In the genomic region with DNA sequence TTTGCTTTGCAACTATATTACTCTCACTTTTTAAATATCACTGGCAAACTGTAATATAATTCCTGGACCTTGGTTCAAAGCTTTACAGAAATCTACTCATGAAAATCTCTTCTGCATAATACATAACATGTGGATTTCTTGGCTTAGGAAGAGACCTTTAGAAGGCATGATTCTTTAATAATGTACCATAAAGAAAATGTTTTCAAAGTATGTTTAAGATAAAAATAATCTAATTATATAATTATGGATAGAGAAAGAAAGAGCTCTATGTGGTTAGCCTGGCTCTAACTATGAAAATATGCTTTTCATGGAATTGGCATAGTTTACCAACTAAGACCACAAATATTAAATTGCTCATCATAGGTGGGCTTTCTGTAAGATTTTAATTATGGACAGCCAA, we compare ENCODE assay signal across 34 cellular contexts.
"Had no signal": no experiment of that assay in that cellular context is flagged by ENCODE, and none has a peak within 500 bp of the region (broad histone marks: within the 10 kb centered on the region; RNA-seq: fewer than 3 reads in every experiment).

No MANE protein-coding gene starts in this region.

- H3K27me3 ChIP-seq: MG63 had no signal

- H3K9ac ChIP-seq: KMS-11 had no signal

- H3K36me3 ChIP-seq: MG63 had no signal

- H3K27ac ChIP-seq: KMS-11 had no signal

- H3K4me3 ChIP-seq: MG63 had no signal

- H3K4me2 ChIP-seq: KMS-11 had no signal

- DNase-seq: Karpas-422, Kasumi-1, KG1, MG63, MM.1S, MV-4-11, NCI-H1048, NCI-H1092, NCI-H1092 treated with DMSO at 0.1 percent for 48 hours, NCI-H1105, NCI-H1105 treated with DMSO at 0.1 percent for 48 hours, NCI-H1417, NCI-H1417 treated with DMSO at 0.1 percent for 48 hours, NCI-H1436, NCI-H1436 treated with DMSO at 0.1 percent for 48 hours, NCI-H146, NCI-H1694, NCI-H1694 treated with DMSO at 0.1 percent for 48 hours, NCI-H187, NCI-H187 treated with DMSO at 0.1 percent for 48 hours, NCI-H1930, NCI-H2029, NCI-H2029 treated with DMSO at 0.1 percent for 48 hours, NCI-H2081, NCI-H2081 treated with DMSO at 0.1 percent for 48 hours, NCI-H2107, NCI-H2171, NCI-H2171 treated with DMSO at 0.1 percent for 48 hours, NCI-H2227 treated with DMSO at 0.1 percent for 48 hours, NCI-H226, NCI-H345, NCI-H446, NCI-H446 treated with DMSO at 0.1 percent for 48 hours had no signal
